Comparison of ENCODE assay signal across 1 cellular context in the genomic region with DNA sequence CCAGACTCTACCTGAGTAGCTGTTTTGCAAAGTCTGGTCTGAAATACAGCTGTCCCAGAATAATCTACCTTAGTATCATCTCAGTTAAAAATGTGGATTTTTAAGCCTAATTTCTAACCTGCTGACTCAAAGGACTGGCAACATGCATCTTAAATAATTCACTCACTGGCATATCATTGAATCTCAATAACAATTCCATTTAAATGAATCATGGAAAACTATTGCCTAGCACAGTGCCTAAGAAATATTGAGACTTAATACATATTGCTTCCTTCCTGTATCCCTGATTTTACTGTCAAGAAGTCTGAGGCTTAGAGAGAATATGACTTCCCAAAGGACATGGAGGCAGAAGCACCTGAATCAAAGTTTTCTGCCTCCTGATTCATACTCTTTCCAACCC.
TF ChIP-seq lines count a peak whose summit lies in the region.

No MANE protein-coding gene starts in this region.

TF ChIP-seq in SK-N-SH, 30 proteins besides CTCF, POLR2A, EP300 and RAD21 (continued from another document):
- TF ChIP-seq PBX3 (IDR thresholded peaks at IDR 0.05) (peak; percentile 75), NFIC (IDR thresholded peaks at IDR 0.05; ENCODE audit: borderline replicate concordance) (peak; percentile 58), TCF12 (IDR thresholded peaks at IDR 0.05) (peak; percentile 73), JUND (IDR thresholded peaks at IDR 0.05) (peak; percentile 68)
